In genomic region chr11:77129069-77129840, GRCh38 we compare ENCODE assay signal across 22 cellular contexts. TPM values are rescaled to one million over a fixed set of nuclear protein-coding genes. Genes with fewer than 3 reads are reported as not detected.
"Had no signal": no experiment of that assay in that cellular context is flagged by ENCODE, and none has a peak within 500 bp of the region (broad histone marks: within the 10 kb centered on the region; RNA-seq: fewer than 3 reads in every experiment).

No MANE protein-coding gene starts in this region.

- H3K36me3 ChIP-seq: colonic mucosa, transverse colon had no signal

- H3K9me3 ChIP-seq: body of pancreas, colonic mucosa, transverse colon had no signal

- H3K4me3 Mint-ChIP-seq: activated CD8-positive, alpha-beta T cell treated with anti-CD3 and anti-CD28 coated beads for 36 hours; activated naive CD8-positive, alpha-beta T cell treated with anti-CD3 and anti-CD28 coated beads, Interleukin-2, amount 10 ng/mL, durations not matched to agents 7 days and 5 days; endodermal cell; T-helper 2 cell treated with Interferon-gamma antibody and Interleukin-4, amounts not matched to agents 5 μg/mL and 100 μg/mL, for 36 hours; WTC11 had no signal

- H3K27ac ChIP-seq: colonic mucosa, epithelial cell of prostate, foreskin keratinocyte, transverse colon had no signal

- ATAC-seq: activated CD8-positive, alpha-beta T cell treated with anti-CD3 and anti-CD28 coated beads for 36 hours; foreskin keratinocyte; naive thymus-derived CD4-positive, alpha-beta T cell; stimulated activated naive CD8-positive, alpha-beta T cell treated with anti-CD3 and anti-CD28 coated beads, Interleukin-15, Interleukin-2, amounts not matched to agents 100 U/mL and 50 U/mL, for 24 hours; WTC11 had no signal

- H3K9me3 Mint-ChIP-seq: activated CD8-positive, alpha-beta T cell treated with anti-CD3 and anti-CD28 coated beads for 36 hours; activated naive CD8-positive, alpha-beta T cell treated with anti-CD3 and anti-CD28 coated beads, Interleukin-2, amount 10 ng/mL, durations not matched to agents 7 days and 5 days; activated T-helper 2 cell treated with anti-CD3 and anti-CD28 coated beads, Interferon-gamma antibody, Interleukin-2, Interleukin-4, amounts not matched to agents 10 μg/mL and 5 μg/mL and 100 μg/mL, durations not matched to agents 14 hours and 24 hours and 36 hours; endodermal cell; T-helper 2 cell treated with Interferon-gamma antibody and Interleukin-4, amounts not matched to agents 5 μg/mL and 100 μg/mL, for 36 hours; WTC11 had no signal

- H3K4me1 ChIP-seq: foreskin keratinocyte had no signal

- H3K36me3 Mint-ChIP-seq: activated naive CD8-positive, alpha-beta T cell treated with anti-CD3 and anti-CD28 coated beads, Interleukin-2, amount 10 ng/mL, durations not matched to agents 7 days and 5 days; WTC11 had no signal

- H3K4me3 ChIP-seq: body of pancreas, colonic mucosa, transverse colon had no signal

- DNase-seq: activated CD4-positive, alpha-beta T cell treated with anti-CD3 and anti-CD28 coated beads for 4 hours; activated CD8-positive, alpha-beta T cell treated with anti-CD3 and anti-CD28 coated beads for 36 hours; activated naive CD4-positive, alpha-beta T cell treated with Interleukin-2 at 50 U/mL for 16 hours; activated naive CD8-positive, alpha-beta T cell treated with anti-CD3 and anti-CD28 coated beads, Interleukin-2, amount 10 ng/mL, durations not matched to agents 7 days and 5 days; activated T-cell treated with anti-CD3 and anti-CD28 coated beads, Interleukin-2, amount 50 U/mL, for 1 hour; body of pancreas; central memory CD4-positive, alpha-beta T cell; colonic mucosa; endodermal cell; foreskin keratinocyte; mesenchymal stem cell; naive thymus-derived CD4-positive, alpha-beta T cell; stimulated activated CD4-positive, alpha-beta T cell treated with anti-CD3 and anti-CD28 coated beads, Interleukin-2, amount 100 ng/mL, for 24 hours; stimulated activated naive CD8-positive, alpha-beta T cell treated with anti-CD3 and anti-CD28 coated beads, Interleukin-15, Interleukin-2, amounts not matched to agents 100 U/mL and 50 U/mL, for 24 hours; transverse colon had no signal

- H3K27ac Mint-ChIP-seq: activated CD8-positive, alpha-beta T cell treated with anti-CD3 and anti-CD28 coated beads for 36 hours; activated naive CD8-positive, alpha-beta T cell treated with anti-CD3 and anti-CD28 coated beads, Interleukin-2, amount 10 ng/mL, durations not matched to agents 7 days and 5 days; activated T-helper 2 cell treated with anti-CD3 and anti-CD28 coated beads, Interferon-gamma antibody, Interleukin-2, Interleukin-4, amounts not matched to agents 10 μg/mL and 5 μg/mL and 100 μg/mL, durations not matched to agents 14 hours and 24 hours and 36 hours; endodermal cell; T-helper 2 cell treated with Interferon-gamma antibody and Interleukin-4, amounts not matched to agents 5 μg/mL and 100 μg/mL, for 36 hours; WTC11 had no signal

- H3K27me3 ChIP-seq: body of pancreas, colonic mucosa, transverse colon had no signal

RNA-seq across cellular contexts. Expression of gene MYO7A, which starts 1.2 kb away (rescaled TPM):
- polyA plus RNA-seq: naive thymus-derived CD4-positive, alpha-beta T cell had no signal

RNA-seq across cellular contexts. Expression of gene OMP, which starts 26.6 kb away (rescaled TPM):
- total RNA-seq: activated CD8-positive, alpha-beta T cell treated with anti-CD3 and anti-CD28 coated beads for 36 hours; activated naive CD8-positive, alpha-beta T cell treated with anti-CD3 and anti-CD28 coated beads, Interleukin-2, amount 10 ng/mL, durations not matched to agents 7 days and 5 days; activated T-helper 2 cell treated with anti-CD3 and anti-CD28 coated beads, Interferon-gamma antibody, Interleukin-2, Interleukin-4, amounts not matched to agents 10 μg/mL and 5 μg/mL and 100 μg/mL, durations not matched to agents 14 hours and 24 hours and 36 hours; body of pancreas; foreskin keratinocyte; kidney epithelial cell; lower leg skin; WTC11 had no signal
- polyA plus RNA-seq: fibroblast of lung; foreskin keratinocyte; naive thymus-derived CD4-positive, alpha-beta T cell had no signal
